In genomic region chr10:44958897-44959242, GRCh38 we compare ENCODE assay signal across 8 cellular contexts. TPM values are rescaled to one million over a fixed set of nuclear protein-coding genes. Genes with fewer than 3 reads are reported as not detected.
DNase-seq lines count a peak whose midpoint lies in the region; ATAC-seq and TF ChIP-seq lines count a peak whose summit lies in the region.

No MANE protein-coding gene starts in this region.

- peak overlapping the region; percentile 95 for H3K4me3 Mint-ChIP-seq in natural killer cell

- DNase-seq in BE2C (no peak), MG63 (no peak), dorsolateral prefrontal cortex (no peak), natural killer cell (no peak), dermis blood vessel endothelial cell (no peak), nucleus accumbens (lab: John Stamatoyannopoulos, UW) (no peak)

- H3K36me3 ChIP-seq in BE2C (no peaks in the 10 kb centered on the region), MG63 (no peaks in the 10 kb centered on the region)

- peaks cover 53 to 76% of the 10 kb centered on the region in 2 donors for H3K4me1 Mint-ChIP-seq in natural killer cell

- peak overlapping the region; percentile 71 for H3K4me3 ChIP-seq in BE2C (ENCODE audit: low read depth, low read length)
- H3K4me3 ChIP-seq in MG63 = peak overlapping the region; percentile 84
- peak overlapping the region; percentile 60 to 99 (median 90) for H3K4me3 ChIP-seq in dorsolateral prefrontal cortex

- H3K27me3 ChIP-seq in BE2C (no peaks in the 10 kb centered on the region), MG63 (no peaks in the 10 kb centered on the region), dorsolateral prefrontal cortex (no peaks in the 10 kb centered on the region)

- H3K27ac Mint-ChIP-seq in natural killer cell = peak overlapping the region; percentile 71 to 76

- peaks cover 7% of the 10 kb centered on the region; the same call in 1 of the 2 replicates for H3K4me1 ChIP-seq in BE2C

- TF ChIP-seq CTCF in BE2C (IDR thresholded peaks at IDR 0.05; ENCODE audit: low read depth, low read length) = no peak
- TF ChIP-seq CTCF in dorsolateral prefrontal cortex (IDR thresholded peaks at IDR 0.05 in 54 of 56, conservative IDR thresholded peaks at IDR 0.05 in 2 of 56; ENCODE audit: low read depth in 1 of 56, partially characterized antibody in 56 of 56) = no peak
- TF ChIP-seq CTCF in natural killer cell (IDR thresholded peaks at IDR 0.05) = no peak

- intact Hi-C loops in dorsolateral prefrontal cortex (cut with DNase I) (loop anchor here in 1 of 2 donors (2.0 kb wide), 1 partner anchor 42 kb away; the partner anchor contains the start of gene ZNF22), natural killer cell (cut with micrococcal nuclease) (loop anchor here (2.0 kb wide), 1 partner anchor 16 kb away; no protein-coding TSS in a partner anchor)

- no peaks in the 10 kb centered on the region for H3K36me3 Mint-ChIP-seq in natural killer cell

- peak overlapping the region; percentile 49 to 99 (median 96) for H3K27ac ChIP-seq in dorsolateral prefrontal cortex

- H3K9me3 ChIP-seq in BE2C = no peaks in the 10 kb centered on the region
- H3K9me3 ChIP-seq in MG63 = no peaks in the 10 kb centered on the region

- H3K9me3 Mint-ChIP-seq in natural killer cell = no peaks in the 10 kb centered on the region

- H3K27me3 Mint-ChIP-seq in natural killer cell (ENCODE audit: low read depth in 2 of 2) = no peaks in the 10 kb centered on the region

- no peak for ATAC-seq in natural killer cell
- ATAC-seq in GM18519 (IDR thresholded peaks at IDR 0.05; ENCODE audit: low FRiP score, unreplicated experiment) = no peak
- ATAC-seq in GM18502 (IDR thresholded peaks at IDR 0.05; ENCODE audit: poor library complexity, unreplicated experiment) = no peak

RNA-seq across cellular contexts. Expression of gene RASSF4, which starts 0.7 kb away (rescaled TPM):
- 9.3 TPM for polyA plus RNA-seq in BE2C (2012; ENCODE audit: insufficient read depth, insufficient read length, low read depth)
- total RNA-seq in MG63 (2014; rRNA removed; shearing (Covaris generic); ENCODE audit: low replicate concordance) = 0.15 and 0.26 TPM in 2 replicates
- 100 to 1,000 TPM in 81 of 120 experiments, 10 to 100 TPM in 39; 54.6 to 175 (median 111) TPM for total RNA-seq in dorsolateral prefrontal cortex
- total RNA-seq in natural killer cell = 100 to 1,000 TPM in 2 of 3 donors, 10 to 100 TPM in 1; 99.8 to 116 (median 104) TPM
- 13.1 and 24.8 TPM in 2 replicates for total RNA-seq in dermis blood vessel endothelial cell

RNA-seq across cellular contexts. Expression of gene DEPP1, which starts 19.7 kb away (rescaled TPM):
- 7.4 TPM for polyA plus RNA-seq in BE2C (2012; ENCODE audit: insufficient read depth, insufficient read length, low read depth)
- 0.44 and 3.5 TPM in 2 replicates for total RNA-seq in MG63 (2014; rRNA removed; shearing (Covaris generic); ENCODE audit: low replicate concordance)
- total RNA-seq in dorsolateral prefrontal cortex (100 to 1,000 TPM in 23 of 120 experiments, 10 to 100 TPM in 91, 1 to 10 TPM in 6; 8.1 to 234 (median 44.3) TPM), natural killer cell (not detected), dermis blood vessel endothelial cell (174 and 360 TPM in 2 replicates)

RNA-seq across cellular contexts. Expression of gene ZNF22, which starts 41.9 kb away (rescaled TPM):
- polyA plus RNA-seq in BE2C (2012; ENCODE audit: insufficient read depth, insufficient read length, low read depth) = 46.3 TPM
- 10.9 and 15.5 TPM in 2 replicates for total RNA-seq in MG63 (2014; rRNA removed; shearing (Covaris generic); ENCODE audit: low replicate concordance)
- total RNA-seq in dorsolateral prefrontal cortex (10 to 100 TPM in 117 of 120 experiments, 1 to 10 TPM in 3; 9.2 to 20.9 (median 14.1) TPM), natural killer cell (10 to 100 TPM; 24.2 to 31.8 (median 25.0) TPM), dermis blood vessel endothelial cell (53.6 and 54.4 TPM in 2 replicates)

RNA-seq across cellular contexts. Expression of gene TMEM72, which starts 47.7 kb away (rescaled TPM):
- not detected for polyA plus RNA-seq in BE2C (2012; ENCODE audit: insufficient read depth, insufficient read length, low read depth)
- total RNA-seq in MG63 (2014; rRNA removed; shearing (Covaris generic); ENCODE audit: low replicate concordance) = not detected in 2 replicates
- total RNA-seq in dorsolateral prefrontal cortex (under 1 TPM in 7 of 120 experiments, not detected in 113; 0.13 to 0.46 (median 0.18) TPM), natural killer cell (not detected), dermis blood vessel endothelial cell (not detected in 2 replicates)

Comparison
In these comparisons a context has a peak if more than half of its experiments do, and no peak if none do; other contexts are left out.
1. RNA of gene RASSF4, which starts 0.7 kb away (total RNA-seq): 54.6 to 175 TPM in dorsolateral prefrontal cortex, 99.8 to 116 TPM in natural killer cell and 13.1 to 24.8 TPM in dermis blood vessel endothelial cell; 0.15 to 0.26 TPM in MG63; every median in the first group is over 10 times any median in the second.
2. Peak in every context shown above with its lines, with median percentiles within 50 percentile points of each other: H3K4me3 ChIP-seq.